ENCODE assay signal across 9 cellular contexts in the genomic region with DNA sequence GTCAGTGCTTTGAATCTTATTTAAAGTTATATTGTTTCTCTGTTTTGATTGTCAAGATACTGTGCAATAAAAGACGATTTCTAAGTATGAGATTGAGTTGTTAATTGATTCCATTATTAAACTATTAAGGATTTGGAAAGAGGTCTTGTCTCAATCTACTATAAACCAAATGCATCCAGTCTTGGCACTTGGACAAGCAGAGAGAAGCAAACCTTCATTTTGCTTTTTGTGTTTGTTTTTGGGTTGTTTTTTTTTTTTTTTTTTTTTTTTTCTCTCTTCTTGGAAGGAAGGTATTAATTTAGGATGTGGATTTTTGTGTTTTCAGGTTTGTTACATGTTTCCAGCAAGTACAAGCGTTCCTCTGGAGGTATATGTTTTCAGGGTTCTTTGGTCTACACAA. TPM values are rescaled to one million over a fixed set of nuclear protein-coding genes. Genes with fewer than 3 reads are reported as not detected.
A peak's percentile ranks its signal among the peaks of the same experiment; 100 is the strongest.
DNase-seq lines count a peak whose midpoint lies in the region; ATAC-seq, FAIRE-seq and TF ChIP-seq lines count a peak whose summit lies in the region.
"Had no signal": no experiment of that assay in that cellular context is flagged by ENCODE, and none has a peak within 500 bp of the region (broad histone marks: within the 10 kb centered on the region; RNA-seq: fewer than 3 reads in every experiment).

No MANE protein-coding gene starts in this region.

- no peaks in the 10 kb centered on the region for H4K20me1 ChIP-seq in HepG2 (ENCODE audit: insufficient read depth, low read length)

- peak overlapping the region; percentile 94 for H3K4me3 Mint-ChIP-seq in Calu3 (ENCODE audit: low read depth, unreplicated experiment)

- H3K79me2 ChIP-seq in HepG2 (ENCODE audit: insufficient read depth, low read length) = no peaks in the 10 kb centered on the region

- H3K9me3 Mint-ChIP-seq in Calu3 (ENCODE audit: low read depth, unreplicated experiment) = no peaks in the 10 kb centered on the region

- H3K4me1 ChIP-seq in Peyer's patch = peaks cover 0 to 27% (median 0%) of the 10 kb centered on the region in 4 donors
- peaks cover 28 to 71% (median 60%) of the 10 kb centered on the region in 4 donors for H3K4me1 ChIP-seq in esophagus muscularis mucosa
- peaks cover 0 to 53% (median 42%) of the 10 kb centered on the region in 4 donors for H3K4me1 ChIP-seq in sigmoid colon
- H3K4me1 ChIP-seq in HepG2 (ENCODE audit: insufficient read depth, low read length) = peaks cover 42% of the 10 kb centered on the region

- intact Hi-C loops in Calu3 (cut with micrococcal nuclease; ENCODE audit: unreplicated experiment) (loop anchor here (2.0 kb wide), 1 partner anchor 22 kb away; no protein-coding TSS in a partner anchor), esophagus muscularis mucosa (cut with DNase I) (no loop called here), sigmoid colon (cut with DNase I) (loop anchor here (5.0 kb wide), 1 partner anchor 169 kb away; no protein-coding TSS in a partner anchor), HepG2 (cut with micrococcal nuclease; ENCODE audit: unreplicated experiment) (no loop called here)

- no peak for TF ChIP-seq CTCF in Calu3 (IDR thresholded peaks at IDR 0.05; ENCODE audit: unreplicated experiment)
- no peak for TF ChIP-seq CTCF in Peyer's patch (IDR thresholded peaks at IDR 0.05)
- TF ChIP-seq CTCF in esophagus muscularis mucosa (IDR thresholded peaks at IDR 0.05) = no peak
- no peak for TF ChIP-seq CTCF in sigmoid colon (IDR thresholded peaks at IDR 0.05)
- TF ChIP-seq CTCF in HepG2 (CRISPR knock-in tag; IDR thresholded peaks at IDR 0.05) = no peak

- H3K27me3 Mint-ChIP-seq in Calu3 (ENCODE audit: unreplicated experiment) = no peaks in the 10 kb centered on the region

- TF ChIP-seq EP300 in esophagus muscularis mucosa (IDR thresholded peaks at IDR 0.05) (no peak), sigmoid colon (IDR thresholded peaks at IDR 0.05) (no peak), HepG2 (IDR thresholded peaks at IDR 0.05; ENCODE audit: low read depth in 2 of 2, low read length in 2 of 2) (no peak), HepG2 (CRISPR knock-in tag; IDR thresholded peaks at IDR 0.05; ENCODE audit: borderline replicate concordance) (no peak)

- POLR2A ChIA-PET in HepG2 (lab: Yijun Ruan, JAX) = no interaction called here

- no peak for TF ChIP-seq RAD21 in HepG2 (CRISPR knock-in tag; IDR thresholded peaks at IDR 0.05)

- H3K36me3 ChIP-seq in Peyer's patch (no peaks in the 10 kb centered on the region), esophagus muscularis mucosa (no peaks in the 10 kb centered on the region), sigmoid colon (no peaks in the 10 kb centered on the region), HepG2 (replicated peaks in 1 of 2; ENCODE audit: control insufficient read depth in 1 of 2, insufficient read depth in 2 of 2, low read length in 2 of 2) (no peaks in the 10 kb centered on the region)

- no peak for TF ChIP-seq POLR2A in Peyer's patch (IDR thresholded peaks at IDR 0.05)
- no peak for TF ChIP-seq POLR2A in esophagus muscularis mucosa (IDR thresholded peaks at IDR 0.05; ENCODE audit: low read depth)
- TF ChIP-seq POLR2A in sigmoid colon (IDR thresholded peaks at IDR 0.05) = no peak
- TF ChIP-seq POLR2A in HepG2 (IDR thresholded peaks at IDR 0.05; ENCODE audit: insufficient read depth in 1 of 2, low read depth in 2 of 2, low read length in 2 of 2) = no peak

- H3K4me3 ChIP-seq in Peyer's patch = peak overlapping the region in 3 of 4 donors; percentile 97 to 98 (median 97)
- peak overlapping the region; percentile 89 to 99 (median 94) for H3K4me3 ChIP-seq in esophagus muscularis mucosa
- H3K4me3 ChIP-seq in sigmoid colon = peak overlapping the region; percentile 78 to 93 (median 88)
- H3K4me3 ChIP-seq in HepG2 (replicated peaks in 1 of 3; ENCODE audit: insufficient read depth in 1 of 3, low read depth in 2 of 3, low read length in 3 of 3) = no peak overlapping the region

- in situ Hi-C loops in HepG2 (cut with HindIII; ENCODE audit: extremely low pct_ligation_motif_present, low pct_unique_long_range_greater_than_20kb) = no loop called here

- peaks cover 20% of the 10 kb centered on the region for H3K4me1 Mint-ChIP-seq in Calu3 (ENCODE audit: low read depth, unreplicated experiment)

- no peak for ATAC-seq in HepG2

- no peak overlapping the region for H2AFZ ChIP-seq in HepG2 (ENCODE audit: low read length)

- H3K27me3 ChIP-seq in Peyer's patch (no peaks in the 10 kb centered on the region), esophagus muscularis mucosa (no peaks in the 10 kb centered on the region), sigmoid colon (no peaks in the 10 kb centered on the region), HepG2 (ENCODE audit: control insufficient read depth in 1 of 2, insufficient read depth in 2 of 2, low read length in 2 of 2) (peaks cover 0 to 15% of the 10 kb centered on the region in 2 experiments; a peak in 2 of 5 replicates)

- H3K27ac Mint-ChIP-seq in Calu3 (ENCODE audit: unreplicated experiment) = peak overlapping the region; percentile 61

- no peak for FAIRE-seq in HepG2 (lab: Jason Lieb, UNC)

- DNase-seq in Calu3 (no peak), Peyer's patch (no peak), esophagus muscularis mucosa (ENCODE audit: extremely low spot score) (no peak), sigmoid colon (no peak), NCI-H128 (lab: John Stamatoyannopoulos, UW; ENCODE audit: unreplicated experiment) (no peak), COLO668 (lab: John Stamatoyannopoulos, UW; ENCODE audit: unreplicated experiment) (no peak), HepG2 (ENCODE audit: low spot score) (no peak)
- no peak for DNase-seq in activated effector memory CD4-positive, alpha-beta T cell treated with Interleukin-2 at 50 U/mL for 16 hours
- DNase-seq: SHP77 treated with DMSO at 0.1 percent for 48 hours had no signal

- CTCF ChIA-PET in Calu3 (lab: Charles Lee) = interaction anchor here (2.1 kb wide), 1 partner anchor 125 kb away, joined by 14 read pairs; no protein-coding TSS in a partner anchor
- CTCF ChIA-PET in HepG2 (lab: Yijun Ruan, JAX; ENCODE audit: low intra/inter-chr PET ratio, low total read pairs) = no interaction called here

- H3K9ac ChIP-seq in HepG2 (ENCODE audit: insufficient read depth, low read depth, low read length) = no peak overlapping the region

- no peak overlapping the region for H3K4me2 ChIP-seq in HepG2 (ENCODE audit: low read depth, low read length)

- H3K9me3 ChIP-seq in Peyer's patch = no peaks in the 10 kb centered on the region
- H3K9me3 ChIP-seq in esophagus muscularis mucosa = no peaks in the 10 kb centered on the region
- no peaks in the 10 kb centered on the region for H3K9me3 ChIP-seq in sigmoid colon
- no peaks in the 10 kb centered on the region for H3K9me3 ChIP-seq in HepG2 (ENCODE audit: low read length)

- WGBS in esophagus muscularis mucosa = 60% methylated on average over 2 of the region's 2 CpGs
- 61 to 76% methylated on average over 2 of the region's 2 CpGs for WGBS in sigmoid colon, 2 donors
- 63% methylated on average over 2 of the region's 2 CpGs for WGBS in HepG2 (ENCODE audit: low lambda C conversion rate)

- BruUV-seq in Calu3 (replicated peaks; lab: Mats Ljungman, UMichigan) (no TSS peak), HepG2 (replicated peaks; lab: Mats Ljungman, UMichigan) (no TSS peak)

- H3K36me3 Mint-ChIP-seq in Calu3 (ENCODE audit: insufficient read depth, unreplicated experiment) = peaks cover 42% of the 10 kb centered on the region

- H3K27ac ChIP-seq in Peyer's patch = no peak overlapping the region
- H3K27ac ChIP-seq in esophagus muscularis mucosa (replicated peaks in 1 of 4) = peak overlapping the region in 2 of 4 donors; percentile 100
- peak overlapping the region in 3 of 4 donors; percentile 99 for H3K27ac ChIP-seq in sigmoid colon
- H3K27ac ChIP-seq in HepG2 (ENCODE audit: extremely low read length, insufficient read depth, low read length) = no peak overlapping the region

RNA-seq across cellular contexts. Expression of a gene that starts 1.6 kb away (rescaled TPM):
- total RNA-seq in Calu3 (2022) = 17.7 and 20.6 TPM in 2 replicates
- total RNA-seq in Peyer's patch = 10 to 100 TPM; 20.0 to 29.7 (median 25.2) TPM
- total RNA-seq in esophagus muscularis mucosa = 10 to 100 TPM; 11.6 to 21.1 (median 13.0) TPM
- total RNA-seq in sigmoid colon = 10 to 100 TPM; 15.8 to 21.9 (median 19.2) TPM
- polyA plus RNA-seq in sigmoid colon = 1 to 10 TPM; 3.0 to 7.7 (median 3.5) TPM
- 3.9 and 4.0 TPM in 2 replicates for total RNA-seq in HepG2 (2016; rRNA removed; fragmentation: Illumina TruSeq; extraction: Trizol)
- 5.8 and 6.3 TPM in 2 replicates for total RNA-seq in HepG2 (2016; cell fraction: cytosol; rRNA removed; fragmentation: Illumina TruSeq; extraction: Trizol; ENCODE audit: low read depth)
- 2.5 and 3.7 TPM in 2 replicates for total RNA-seq in HepG2 (2016; cell fraction: insoluble cytoplasmic fraction; rRNA removed; fragmentation: Illumina TruSeq; extraction: Trizol)
- 2.8 and 4.3 TPM in 2 replicates for total RNA-seq in HepG2 (2016; cell fraction: membrane; rRNA removed; fragmentation: Illumina TruSeq; extraction: Trizol)
- 9.8 and 10.1 TPM in 2 replicates for total RNA-seq in HepG2 (2016; cell fraction: nucleus; rRNA removed; fragmentation: Illumina TruSeq; extraction: Trizol)
- polyA plus RNA-seq in HepG2 (2011; rRNA removed) = 1.0 and 1.6 TPM in 2 replicates
- polyA plus RNA-seq in HepG2 (2011; cell fraction: cytosol; rRNA removed) = 0.99 and 1.2 TPM in 2 replicates
- polyA plus RNA-seq in HepG2 (2011; cell fraction: nucleus; rRNA removed) = 2.2 and 2.6 TPM in 2 replicates
- polyA plus RNA-seq in HepG2 (2012) = 0.34 and 0.72 TPM in 2 replicates
- 1.2 and 1.6 TPM in 2 replicates for polyA plus RNA-seq in HepG2 (2016; cell fraction: cytosol; fragmentation: Illumina TruSeq; extraction: Trizol; ENCODE audit: low read depth)
- polyA plus RNA-seq in HepG2 (2016; cell fraction: insoluble cytoplasmic fraction; fragmentation: Illumina TruSeq; extraction: Trizol; ENCODE audit: low read depth) = 2.3 and 2.6 TPM in 2 replicates
- polyA plus RNA-seq in HepG2 (2016; cell fraction: membrane; fragmentation: Illumina TruSeq; extraction: Trizol; ENCODE audit: low read depth) = 1.1 and 1.8 TPM in 2 replicates
- polyA plus RNA-seq in HepG2 (2016; cell fraction: nucleus; fragmentation: Illumina TruSeq; extraction: Trizol; ENCODE audit: insufficient read depth, low read depth) = 3.1 and 4.0 TPM in 2 replicates
- polyA minus RNA-seq in HepG2 (2011; rRNA and poly(A)+ RNA removed; ENCODE audit: low replicate concordance) = 5.2 and 64.1 TPM in 2 replicates
- polyA minus RNA-seq in HepG2 (2011; cell fraction: cytosol; rRNA and poly(A)+ RNA removed) = 3.1 and 3.9 TPM in 2 replicates
- polyA minus RNA-seq in HepG2 (2011; cell fraction: nucleus; rRNA and poly(A)+ RNA removed) = 16.6 and 18.0 TPM in 2 replicates

RNA-seq across cellular contexts. Expression of a gene that starts 42.1 kb away (rescaled TPM):
- 10.7 and 14.4 TPM in 2 replicates for total RNA-seq in Calu3 (2022)
- total RNA-seq in Peyer's patch = 10 to 100 TPM; 14.9 to 32.2 (median 22.5) TPM
- 10 to 100 TPM in 3 of 4 donors, 1 to 10 TPM in 1; 9.0 to 22.0 (median 13.0) TPM for total RNA-seq in esophagus muscularis mucosa
- total RNA-seq in sigmoid colon = 10 to 100 TPM; 13.3 to 31.4 (median 17.6) TPM
- 10 to 100 TPM in 1 of 3 donors, 1 to 10 TPM in 2; 9.0 to 16.0 (median 9.8) TPM for polyA plus RNA-seq in sigmoid colon
- total RNA-seq in HepG2 (2016; rRNA removed; fragmentation: Illumina TruSeq; extraction: Trizol) = 23.9 and 32.8 TPM in 2 replicates
- 158 and 179 TPM in 2 replicates for total RNA-seq in HepG2 (2016; cell fraction: cytosol; rRNA removed; fragmentation: Illumina TruSeq; extraction: Trizol; ENCODE audit: low read depth)
- 23.3 and 31.4 TPM in 2 replicates for total RNA-seq in HepG2 (2016; cell fraction: insoluble cytoplasmic fraction; rRNA removed; fragmentation: Illumina TruSeq; extraction: Trizol)
- 33.1 and 41.7 TPM in 2 replicates for total RNA-seq in HepG2 (2016; cell fraction: membrane; rRNA removed; fragmentation: Illumina TruSeq; extraction: Trizol)
- 28.9 and 30.3 TPM in 2 replicates for total RNA-seq in HepG2 (2016; cell fraction: nucleus; rRNA removed; fragmentation: Illumina TruSeq; extraction: Trizol)
- 2.4 and 3.2 TPM in 2 replicates for polyA plus RNA-seq in HepG2 (2011; rRNA removed)
- 1.2 and 2.1 TPM in 2 replicates for polyA plus RNA-seq in HepG2 (2011; cell fraction: cytosol; rRNA removed)
- 2.0 and 2.2 TPM in 2 replicates for polyA plus RNA-seq in HepG2 (2011; cell fraction: nucleus; rRNA removed)
- polyA plus RNA-seq in HepG2 (2012) = 4.9 and 9.3 TPM in 2 replicates
- 0.74 and 0.81 TPM in 2 replicates for polyA plus RNA-seq in HepG2 (2016; cell fraction: cytosol; fragmentation: Illumina TruSeq; extraction: Trizol; ENCODE audit: low read depth)
- polyA plus RNA-seq in HepG2 (2016; cell fraction: insoluble cytoplasmic fraction; fragmentation: Illumina TruSeq; extraction: Trizol; ENCODE audit: low read depth) = 21.2 and 22.7 TPM in 2 replicates
- 2.0 and 2.8 TPM in 2 replicates for polyA plus RNA-seq in HepG2 (2016; cell fraction: membrane; fragmentation: Illumina TruSeq; extraction: Trizol; ENCODE audit: low read depth)
- polyA plus RNA-seq in HepG2 (2016; cell fraction: nucleus; fragmentation: Illumina TruSeq; extraction: Trizol; ENCODE audit: insufficient read depth, low read depth) = 10.9 and 12.6 TPM in 2 replicates
- polyA minus RNA-seq in HepG2 (2011; rRNA and poly(A)+ RNA removed; ENCODE audit: low replicate concordance) = 12.6 and 17.5 TPM in 2 replicates
- 15.2 and 15.9 TPM in 2 replicates for polyA minus RNA-seq in HepG2 (2011; cell fraction: cytosol; rRNA and poly(A)+ RNA removed)
- 34.7 and 40.3 TPM in 2 replicates for polyA minus RNA-seq in HepG2 (2011; cell fraction: nucleus; rRNA and poly(A)+ RNA removed)

Comparison
In these comparisons a context has a peak if more than half of its experiments do, and no peak if none do; other contexts are left out.
1. H3K27ac ChIP-seq: peak in sigmoid colon (3 of 4); none in Peyer's patch (0 of 4) and HepG2 (single experiment).
2. H3K4me3 ChIP-seq: peak in Peyer's patch (3 of 4), esophagus muscularis mucosa (4 of 4) and sigmoid colon (4 of 4); none in HepG2 (0 of 3).
3. intact Hi-C loops: an anchor here in Calu3 (2.0 kb wide) and sigmoid colon (5.0 kb wide); none called in esophagus muscularis mucosa and HepG2.